Comparison of ENCODE assay signal across 8 cellular contexts in the genomic region with DNA sequence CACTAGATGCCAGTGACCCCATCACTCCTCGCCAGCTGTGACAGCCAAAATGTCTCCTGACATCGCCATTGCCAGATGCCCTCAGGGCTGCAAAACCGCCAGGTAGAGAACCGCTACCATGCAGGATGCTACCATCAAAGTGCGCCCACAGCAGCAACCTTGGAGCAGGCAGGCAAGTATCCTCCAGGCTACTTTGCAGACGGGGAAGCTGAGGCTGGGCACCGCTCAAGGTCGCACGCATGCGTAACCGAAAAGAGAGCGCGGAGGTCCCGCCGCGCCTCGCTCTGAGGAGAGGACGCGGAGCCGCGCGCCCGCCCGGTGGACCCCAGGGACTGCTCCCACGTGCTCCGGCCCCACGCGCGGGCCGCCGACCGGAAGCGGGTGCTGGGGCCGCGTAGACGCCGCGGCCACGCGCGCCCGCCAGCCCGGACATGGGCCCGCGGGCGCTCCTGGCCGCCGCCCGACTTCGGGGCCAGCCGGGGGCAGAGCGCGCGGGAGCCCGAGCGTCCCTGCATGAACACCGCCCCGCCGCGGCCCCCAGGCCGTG. TPM values are rescaled to one million over a fixed set of nuclear protein-coding genes. Genes with fewer than 3 reads are reported as not detected.
A peak's percentile ranks its signal among the peaks of the same experiment; 100 is the strongest.
DNase-seq lines count a peak whose midpoint lies in the region; ATAC-seq and TF ChIP-seq lines count a peak whose summit lies in the region.

A gene with protein sequence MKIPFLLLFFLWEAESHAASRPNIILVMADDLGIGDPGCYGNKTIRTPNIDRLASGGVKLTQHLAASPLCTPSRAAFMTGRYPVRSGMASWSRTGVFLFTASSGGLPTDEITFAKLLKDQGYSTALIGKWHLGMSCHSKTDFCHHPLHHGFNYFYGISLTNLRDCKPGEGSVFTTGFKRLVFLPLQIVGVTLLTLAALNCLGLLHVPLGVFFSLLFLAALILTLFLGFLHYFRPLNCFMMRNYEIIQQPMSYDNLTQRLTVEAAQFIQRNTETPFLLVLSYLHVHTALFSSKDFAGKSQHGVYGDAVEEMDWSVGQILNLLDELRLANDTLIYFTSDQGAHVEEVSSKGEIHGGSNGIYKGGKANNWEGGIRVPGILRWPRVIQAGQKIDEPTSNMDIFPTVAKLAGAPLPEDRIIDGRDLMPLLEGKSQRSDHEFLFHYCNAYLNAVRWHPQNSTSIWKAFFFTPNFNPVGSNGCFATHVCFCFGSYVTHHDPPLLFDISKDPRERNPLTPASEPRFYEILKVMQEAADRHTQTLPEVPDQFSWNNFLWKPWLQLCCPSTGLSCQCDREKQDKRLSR (plus strand): TSS at position 282 of the 547 bp plus-strand sequence. CDS start 105,488 bp downstream, outside the sequence.

- no peak for TF ChIP-seq CTCF in prostate gland (IDR thresholded peaks at IDR 0.05)

- peak; percentile 33 for ATAC-seq in activated CD4-positive, CD25-positive, alpha-beta regulatory T cell treated with anti-CD3 and anti-CD28 coated beads, Interleukin-2, amount 50 U/mL, for 24 hours
- ATAC-seq in HG03025 (IDR thresholded peaks at IDR 0.05; ENCODE audit: low FRiP score, unreplicated experiment) (peak; percentile 38), left ventricle myocardium superior (peak; percentile 73)
- ATAC-seq in activated naive CD8-positive, alpha-beta T cell treated with anti-CD3 and anti-CD28 coated beads, Interleukin-2, amount 10 ng/mL, durations not matched to agents 7 days and 5 days (ENCODE audit: low read depth): peak; percentile 43

- peak within 1 kb of the TSS; percentile 89 for H3K27ac Mint-ChIP-seq in activated naive CD8-positive, alpha-beta T cell treated with anti-CD3 and anti-CD28 coated beads, Interleukin-2, amount 10 ng/mL, durations not matched to agents 7 days and 5 days

- no peaks in the 10 kb centered on the region for H3K36me3 ChIP-seq in prostate gland

- H3K9me3 ChIP-seq in prostate gland: no peaks in the 10 kb centered on the region

- H3K4me1 Mint-ChIP-seq in activated naive CD8-positive, alpha-beta T cell treated with anti-CD3 and anti-CD28 coated beads, Interleukin-2, amount 10 ng/mL, durations not matched to agents 7 days and 5 days: peaks cover 12% of the 10 kb centered on the region

- no peaks in the 10 kb centered on the region for H3K27me3 ChIP-seq in prostate gland (replicated peaks; ENCODE audit: insufficient read depth)

- intact Hi-C loops in left ventricle myocardium superior (cut with micrococcal nuclease) (no loop called here), prostate gland (cut with DNase I) (no loop called here)

- 0% methylated on average over 11 of the region's 61 CpGs for WGBS in prostate gland

- no peaks in the 10 kb centered on the region for H3K36me3 Mint-ChIP-seq in activated naive CD8-positive, alpha-beta T cell treated with anti-CD3 and anti-CD28 coated beads, Interleukin-2, amount 10 ng/mL, durations not matched to agents 7 days and 5 days

- peak within 1 kb of the TSS; percentile 84 for H3K4me3 Mint-ChIP-seq in activated naive CD8-positive, alpha-beta T cell treated with anti-CD3 and anti-CD28 coated beads, Interleukin-2, amount 10 ng/mL, durations not matched to agents 7 days and 5 days

- H3K27ac ChIP-seq in prostate gland: peak within 1 kb of the TSS; percentile 75 to 78

- no peaks in the 10 kb centered on the region for H3K9me3 Mint-ChIP-seq in activated naive CD8-positive, alpha-beta T cell treated with anti-CD3 and anti-CD28 coated beads, Interleukin-2, amount 10 ng/mL, durations not matched to agents 7 days and 5 days

- TF ChIP-seq POLR2A in prostate gland (IDR thresholded peaks at IDR 0.05): no peak

- H3K4me1 ChIP-seq in prostate gland (replicated peaks): no peaks in the 10 kb centered on the region

- DNase-seq in activated CD4-positive, CD25-positive, alpha-beta regulatory T cell treated with anti-CD3 and anti-CD28 coated beads, Interleukin-2, amount 50 U/mL, for 72 hours: no peak
- DNase-seq in OCI-M1 (lab: John Stamatoyannopoulos, UW): peak; percentile 36
- peak; percentile 60 for DNase-seq in activated naive CD8-positive, alpha-beta T cell treated with anti-CD3 and anti-CD28 coated beads, Interleukin-2, amount 10 ng/mL, durations not matched to agents 7 days and 5 days
- peak; percentile 72 for DNase-seq in left ventricle myocardium superior
- peak; percentile 4 for DNase-seq in prostate gland (ENCODE audit: low spot score)
- DNase-seq in middle frontal gyrus (ENCODE audit: extremely low spot score, low spot score): no peak

- H3K27me3 Mint-ChIP-seq in activated naive CD8-positive, alpha-beta T cell treated with anti-CD3 and anti-CD28 coated beads, Interleukin-2, amount 10 ng/mL, durations not matched to agents 7 days and 5 days: no peaks in the 10 kb centered on the region

- peak within 1 kb of the TSS; percentile 53 to 55 for H3K4me3 ChIP-seq in prostate gland

- POLR2A ChIA-PET in activated naive CD8-positive, alpha-beta T cell treated with anti-CD3 and anti-CD28 coated beads, Interleukin-2, amount 10 ng/mL, durations not matched to agents 7 days and 5 days (lab: Charles Lee): interaction anchor here (0.8 to 1.5 kb wide), 2 partner anchors 12 to 64 kb away, joined by 3 to 5 read pairs; no protein-coding TSS in a partner anchor

RNA-seq across cellular contexts. Expression of the gene that starts here (rescaled TPM):
- 1 to 10 TPM; 1.1 to 1.4 TPM for total RNA-seq in activated naive CD8-positive, alpha-beta T cell treated with anti-CD3 and anti-CD28 coated beads, Interleukin-2, amount 10 ng/mL, durations not matched to agents 7 days and 5 days
- total RNA-seq in left ventricle myocardium superior: 4.7 TPM
- 1 to 10 TPM; 9.8 to 10.0 TPM for total RNA-seq in prostate gland

Comparison
In these comparisons a context has a peak if more than half of its experiments do, and no peak if none do; other contexts are left out.
1. DNase-seq: peak in OCI-M1 (single experiment), activated naive CD8-positive, alpha-beta T cell treated with anti-CD3 and anti-CD28 coated beads, Interleukin-2, amount 10 ng/mL, durations not matched to agents 7 days and 5 days (single experiment), left ventricle myocardium superior (single experiment) and prostate gland (single experiment); none in activated CD4-positive, CD25-positive, alpha-beta regulatory T cell treated with anti-CD3 and anti-CD28 coated beads, Interleukin-2, amount 50 U/mL, for 72 hours (single experiment) and middle frontal gyrus (single experiment).
2. Peak in every context shown above with its lines, with median percentiles within 50 percentile points of each other: ATAC-seq.